Comparison of ENCODE assay signal across 7 cellular contexts in the genomic region with DNA sequence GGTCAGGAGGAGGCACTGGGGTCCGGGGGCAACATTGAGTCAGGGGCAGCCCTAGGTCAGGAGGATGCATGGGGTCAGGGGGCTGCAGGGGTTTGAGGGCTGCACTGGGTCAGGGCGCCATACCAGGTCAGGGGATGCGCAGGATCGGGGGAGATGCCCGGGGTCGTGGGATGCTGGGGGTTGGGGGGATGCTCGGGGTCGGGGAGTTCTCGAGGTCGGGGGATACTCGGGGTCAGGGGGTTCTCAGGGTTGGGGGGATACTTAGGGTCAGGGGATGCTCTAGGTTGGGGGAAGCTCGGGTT. TPM values are rescaled to one million over a fixed set of nuclear protein-coding genes. Genes with fewer than 3 reads are reported as not detected.
DNase-seq lines count a peak whose midpoint lies in the region; ATAC-seq and TF ChIP-seq lines count a peak whose summit lies in the region.

No MANE protein-coding gene starts in this region.

- H3K4me1 ChIP-seq in HCT116 (ENCODE audit: control insufficient read depth in 1 of 2, insufficient read depth in 2 of 2, low read length in 2 of 2): peaks cover 6 to 15% of the 10 kb centered on the region in 2 experiments; a peak in 3 of 4 replicates

- no peak overlapping the region; the same call in 1 of the 2 replicates for H3K27ac ChIP-seq in HCT116 (ENCODE audit: low read depth, low read length)
- H3K27ac ChIP-seq in WERI-Rb-1: no peak overlapping the region
- H3K27ac ChIP-seq in skin epidermis: no peak overlapping the region

- RAD21 ChIA-PET in HCT116 (lab: Charles Lee; ENCODE audit: low non-redundant PET in 1 of 2, low total read pairs in 2 of 2, uncharacterized antibody in 2 of 2, unreplicated experiment in 2 of 2): no interaction called here

- H3K9ac ChIP-seq in HCT116 (ENCODE audit: low read length): peak overlapping the region; percentile 70; the same call in 1 of the 2 replicates

- CTCF ChIA-PET in HCT116 (lab: Charles Lee): no interaction called here

- H3K27me3 ChIP-seq in HCT116 (ENCODE audit: insufficient read depth, low read length) (no peaks in the 10 kb centered on the region), WERI-Rb-1 (ENCODE audit: insufficient read depth, low read depth, severe bottlenecking) (no peaks in the 10 kb centered on the region)

- no TSS peak for BruUV-seq in HCT116 (replicated peaks; lab: Mats Ljungman, UMichigan)

- DNase-seq in HCT116 (ENCODE audit: low read depth, low spot score) (no peak), WERI-Rb-1 (no peak), foreskin fibroblast (no peak), NCI-H69 (lab: John Stamatoyannopoulos, UW) (no peak), EL (no peak)
- DNase-seq in stimulated activated CD4-positive, alpha-beta T cell treated with anti-CD3 and anti-CD28 coated beads, Interleukin-4, amount 100 ng/mL, for 4 hours: no peak

- TF ChIP-seq POLR2A in HCT116 (IDR thresholded peaks at IDR 0.05; ENCODE audit: borderline replicate concordance, extremely low read depth, insufficient read depth, insufficient read length): no peak

- H4K20me1 ChIP-seq in HCT116 (ENCODE audit: insufficient read depth): no peaks in the 10 kb centered on the region

- H3K9me3 ChIP-seq in HCT116 (ENCODE audit: control insufficient read depth in 1 of 2, insufficient read depth in 1 of 2, low read depth in 1 of 2, low read length in 2 of 2): no peaks in the 10 kb centered on the region
- H3K9me3 ChIP-seq in WERI-Rb-1 (ENCODE audit: severe bottlenecking): no peaks in the 10 kb centered on the region

- POLR2A ChIA-PET in HCT116 (lab: Charles Lee): no interaction called here

- peak overlapping the region; percentile 85 for H3K4me2 ChIP-seq in HCT116 (ENCODE audit: low read length)

- intact Hi-C loops in HCT116 (cut with micrococcal nuclease): no loop called here

- H3K4me3 ChIP-seq in HCT116 (replicated peaks in 1 of 2; ENCODE audit: low read depth in 1 of 2, low read length in 2 of 2): peak overlapping the region; percentile 82 to 98
- H3K4me3 ChIP-seq in WERI-Rb-1 (ENCODE audit: low read depth, low read length): peak overlapping the region; percentile 83; the same call in 1 of the 2 replicates
- peak overlapping the region; percentile 91 to 96 for H3K4me3 ChIP-seq in foreskin fibroblast (ENCODE audit: low read depth in 1 of 2, low read length in 2 of 2)
- H3K4me3 ChIP-seq in skin epidermis: peak overlapping the region in 4 of 7 experiments; percentile 80 to 99 (median 94)

- H3K9me2 ChIP-seq in HCT116 (ENCODE audit: insufficient read depth): no peaks in the 10 kb centered on the region

- ATAC-seq in HCT116: no peak

- H2AFZ ChIP-seq in HCT116 (ENCODE audit: low read depth, low read length, poor library complexity, severe bottlenecking): no peak overlapping the region

- H3K79me2 ChIP-seq in HCT116 (ENCODE audit: insufficient read depth, low read length): peaks cover 36% of the 10 kb centered on the region

- TF ChIP-seq CTCF in HCT116 (IDR thresholded peaks at IDR 0.05 in 2 of 3, conservative IDR thresholded peaks at IDR 0.05 in 1 of 3; ENCODE audit: borderline replicate concordance in 1 of 3, insufficient read depth in 1 of 3, low read depth in 2 of 3, low read length in 2 of 3): no peak
- TF ChIP-seq CTCF in WERI-Rb-1 (IDR thresholded peaks at IDR 0.05; ENCODE audit: low read depth, low read length): no peak
- TF ChIP-seq CTCF in foreskin fibroblast (IDR thresholded peaks at IDR 0.05; ENCODE audit: low read depth, low read length): no peak

- TF ChIP-seq RAD21 in HCT116 (IDR thresholded peaks at IDR 0.05; ENCODE audit: low read depth): no peak

- H3K36me3 ChIP-seq in HCT116 (ENCODE audit: control insufficient read depth in 1 of 2, insufficient read depth in 2 of 2, low read length in 2 of 2) (no peaks in the 10 kb centered on the region; a peak in 1 of 4 replicates), WERI-Rb-1 (peaks cover 17% of the 10 kb centered on the region)

TF ChIP-seq in HCT116, 20 proteins besides CTCF, POLR2A, EP300 and RAD21:
- no peak for TF ChIP-seq EGR1 (IDR thresholded peaks at IDR 0.05; ENCODE audit: low read depth)
- TF ChIP-seq JUND (IDR thresholded peaks at IDR 0.05): no peak
- TF ChIP-seq ATF3 (IDR thresholded peaks at IDR 0.05): no peak
- TF ChIP-seq REST (IDR thresholded peaks at IDR 0.05; ENCODE audit: low read depth): no peak
- no peak for TF ChIP-seq TCF7L2 (IDR thresholded peaks at IDR 0.05; ENCODE audit: borderline replicate concordance, extremely low read depth, insufficient read depth, insufficient read length)
- TF ChIP-seq CBX3 (IDR thresholded peaks at IDR 0.05; ENCODE audit: low read depth): no peak
- no peak for TF ChIP-seq FOSL1 (IDR thresholded peaks at IDR 0.05; ENCODE audit: low read depth)
- TF ChIP-seq SIN3A (IDR thresholded peaks at IDR 0.05; ENCODE audit: low read depth): no peak
- no peak for TF ChIP-seq EZH2 (IDR thresholded peaks at IDR 0.05)

RNA-seq across cellular contexts. Expression of gene EXOC2, which starts 0.7 kb away (rescaled TPM):
- total RNA-seq in HCT116 (2021; ENCODE audit: unreplicated experiment): 24.5 TPM
- polyA plus RNA-seq in HCT116 (2012): 12.2 and 14.3 TPM in 2 replicates

RNA-seq across cellular contexts. Expression of gene HUS1B, which starts 36.8 kb away (rescaled TPM):
- 0.76 TPM for total RNA-seq in HCT116 (2021; ENCODE audit: unreplicated experiment)
- 0.13 and 0.16 TPM in 2 replicates for polyA plus RNA-seq in HCT116 (2012)
